ENCODE assay signal across 9 cellular contexts in genomic region chr2:39434233-39434897, GRCh38. TPM values are rescaled to one million over a fixed set of nuclear protein-coding genes. Genes with fewer than 3 reads are reported as not detected.
DNase-seq lines count a peak whose midpoint lies in the region; ATAC-seq and TF ChIP-seq lines count a peak whose summit lies in the region.
"Had no signal": no experiment of that assay in that cellular context is flagged by ENCODE, and none has a peak within 500 bp of the region (broad histone marks: within the 10 kb centered on the region; RNA-seq: fewer than 3 reads in every experiment).

No MANE protein-coding gene starts in this region.

- H3K36me3 ChIP-seq in mammary epithelial cell (ENCODE audit: insufficient read depth, low read length) (no peaks in the 10 kb centered on the region), mesodermal cell (ENCODE audit: control insufficient read depth, insufficient read depth, low read length) (no peaks in the 10 kb centered on the region)

- peaks cover 47% of the 10 kb centered on the region for H3K4me1 ChIP-seq in mammary epithelial cell (ENCODE audit: insufficient read depth, low read length)
- peaks cover 30% of the 10 kb centered on the region for H3K4me1 ChIP-seq in mesodermal cell (ENCODE audit: control insufficient read depth, insufficient read depth, low read length, poor library complexity, severe bottlenecking)

- BruUV-seq in mammary epithelial cell (replicated peaks; lab: Mats Ljungman, UMichigan): no TSS peak

- H3K27ac ChIP-seq in mammary epithelial cell (ENCODE audit: insufficient read depth, low read depth, low read length) (no peak overlapping the region), mesodermal cell (ENCODE audit: low read depth, low read length, severe bottlenecking) (no peak overlapping the region)

- H3K9me3 Mint-ChIP-seq in stimulated activated naive CD8-positive, alpha-beta T cell treated with anti-CD3 and anti-CD28 coated beads, Interleukin-15, Interleukin-2, amounts not matched to agents 100 ng/mL and 50 ng/mL, for 24 hours: no peaks in the 10 kb centered on the region
- H3K9me3 Mint-ChIP-seq in stimulated activated naive CD8-positive, alpha-beta T cell treated with anti-CD3 and anti-CD28 coated beads, Interleukin-15, amount 100 ng/mL, for 72 hours: no peaks in the 10 kb centered on the region
- H3K9me3 Mint-ChIP-seq: activated naive CD8-positive, alpha-beta T cell treated with anti-CD3 and anti-CD28 coated beads, Interleukin-2, amount 10 ng/mL, durations not matched to agents 7 days and 5 days had no signal

- no peaks in the 10 kb centered on the region for H3K36me3 Mint-ChIP-seq in stimulated activated naive CD8-positive, alpha-beta T cell treated with anti-CD3 and anti-CD28 coated beads, Interleukin-15, Interleukin-2, amounts not matched to agents 100 ng/mL and 50 ng/mL, for 24 hours (ENCODE audit: low read depth)

- CTCF ChIA-PET in mammary epithelial cell (lab: Charles Lee; ENCODE audit: low non-redundant PET): no interaction called here

- no peak overlapping the region for H2AFZ ChIP-seq in mammary epithelial cell (ENCODE audit: low read depth, low read length)

- H3K4me3 Mint-ChIP-seq in stimulated activated naive CD8-positive, alpha-beta T cell treated with anti-CD3 and anti-CD28 coated beads, Interleukin-15, Interleukin-2, amounts not matched to agents 100 ng/mL and 50 ng/mL, for 24 hours: peak overlapping the region; percentile 92
- H3K4me3 Mint-ChIP-seq in stimulated activated naive CD8-positive, alpha-beta T cell treated with anti-CD3 and anti-CD28 coated beads, Interleukin-15, amount 100 ng/mL, for 72 hours: no peak overlapping the region

- ATAC-seq in stimulated activated naive CD8-positive, alpha-beta T cell treated with anti-CD3 and anti-CD28 coated beads, Interleukin-15, amount 100 ng/mL, for 72 hours: no peak
- no peak for ATAC-seq in left lobe of liver
- no peak for ATAC-seq in GM18517 (IDR thresholded peaks at IDR 0.05; ENCODE audit: unreplicated experiment)

- intact Hi-C loops in mammary epithelial cell (cut with micrococcal nuclease): no loop called here

- no peak overlapping the region for H3K9ac ChIP-seq in mammary epithelial cell (ENCODE audit: insufficient read depth, low read length)

- no peak overlapping the region for H3K27ac Mint-ChIP-seq in stimulated activated naive CD8-positive, alpha-beta T cell treated with anti-CD3 and anti-CD28 coated beads, Interleukin-15, Interleukin-2, amounts not matched to agents 100 ng/mL and 50 ng/mL, for 24 hours
- H3K27ac Mint-ChIP-seq in stimulated activated naive CD8-positive, alpha-beta T cell treated with anti-CD3 and anti-CD28 coated beads, Interleukin-15, amount 100 ng/mL, for 72 hours: no peak overlapping the region
- H3K27ac Mint-ChIP-seq: activated naive CD8-positive, alpha-beta T cell treated with anti-CD3 and anti-CD28 coated beads, Interleukin-2, amount 10 ng/mL, durations not matched to agents 7 days and 5 days had no signal

- no peak for TF ChIP-seq CTCF in mammary epithelial cell (conservative IDR thresholded peaks at IDR 0.05 in 1 of 2, IDR thresholded peaks at IDR 0.05 in 1 of 2; ENCODE audit: extremely low read depth in 1 of 2, insufficient read depth in 1 of 2, low read depth in 1 of 2, low read length in 2 of 2)

- H3K4me3 ChIP-seq in mammary epithelial cell (replicated peaks in 1 of 3; ENCODE audit: insufficient read depth in 1 of 3, low read depth in 2 of 3, low read length in 3 of 3) (peak overlapping the region in 1 of 3 experiments; percentile 10), mesodermal cell (ENCODE audit: extremely low read depth, insufficient read depth, low read length, poor library complexity, severe bottlenecking) (peak overlapping the region; percentile 75)

- no peaks in the 10 kb centered on the region for H4K20me1 ChIP-seq in mammary epithelial cell (ENCODE audit: insufficient read depth, low read length)

- in situ Hi-C loops in mammary epithelial cell (cut with MboI; ENCODE audit: low sequenced_read_pairs in 2 of 2): loop anchor here in 1 of 2 donors (10.0 kb wide), 1 partner anchor 50 kb away; no protein-coding TSS in a partner anchor

- H3K79me2 ChIP-seq in mammary epithelial cell (ENCODE audit: insufficient read depth, low read length): peaks cover 81% of the 10 kb centered on the region

- H3K9me3 ChIP-seq in mammary epithelial cell (replicated peaks; ENCODE audit: insufficient read depth, low read length) (no peaks in the 10 kb centered on the region), mesodermal cell (ENCODE audit: control insufficient read depth, low read length) (no peaks in the 10 kb centered on the region)

- DNase-seq in stimulated activated naive CD8-positive, alpha-beta T cell treated with anti-CD3 and anti-CD28 coated beads, Interleukin-15, amount 100 ng/mL, for 72 hours: no peak
- DNase-seq in mammary epithelial cell (no peak), NCI-H2227 treated with DMSO at 0.1 percent for 48 hours (lab: John Stamatoyannopoulos, UW) (no peak), left lobe of liver (ENCODE audit: low spot score) (no peak), HCEC 1CT (no peak)
- DNase-seq: activated naive CD8-positive, alpha-beta T cell treated with anti-CD3 and anti-CD28 coated beads, Interleukin-2, amount 10 ng/mL, durations not matched to agents 7 days and 5 days had no signal

- dilution Hi-C loops in mammary epithelial cell (cut with HindIII; ENCODE audit: low sequenced_read_pairs): no loop called here

- no peaks in the 10 kb centered on the region for H3K27me3 ChIP-seq in mammary epithelial cell (ENCODE audit: insufficient read depth, low read length)

- no peaks in the 10 kb centered on the region for H3K27me3 Mint-ChIP-seq in stimulated activated naive CD8-positive, alpha-beta T cell treated with anti-CD3 and anti-CD28 coated beads, Interleukin-15, Interleukin-2, amounts not matched to agents 100 ng/mL and 50 ng/mL, for 24 hours
- no peaks in the 10 kb centered on the region for H3K27me3 Mint-ChIP-seq in stimulated activated naive CD8-positive, alpha-beta T cell treated with anti-CD3 and anti-CD28 coated beads, Interleukin-15, amount 100 ng/mL, for 72 hours
- H3K27me3 Mint-ChIP-seq: activated naive CD8-positive, alpha-beta T cell treated with anti-CD3 and anti-CD28 coated beads, Interleukin-2, amount 10 ng/mL, durations not matched to agents 7 days and 5 days had no signal

- WGBS in mammary epithelial cell (ENCODE audit: low coverage, missing lambda C conversion rate): 100% methylated on average over 1 of the region's 1 CpG
- 83% methylated on average over 1 of the region's 1 CpG; no CpG with 5 or more reads in 1 of the 2 experiments for WGBS in mesodermal cell (ENCODE audit: insufficient coverage in 2 of 2), 2 experiments

- peak overlapping the region; percentile 99 for H3K4me2 ChIP-seq in mammary epithelial cell (ENCODE audit: insufficient read depth, low read depth, low read length)

- peaks cover 69% of the 10 kb centered on the region for H3K4me1 Mint-ChIP-seq in stimulated activated naive CD8-positive, alpha-beta T cell treated with anti-CD3 and anti-CD28 coated beads, Interleukin-15, Interleukin-2, amounts not matched to agents 100 ng/mL and 50 ng/mL, for 24 hours (ENCODE audit: low read depth)
- peaks cover 65% of the 10 kb centered on the region for H3K4me1 Mint-ChIP-seq in stimulated activated naive CD8-positive, alpha-beta T cell treated with anti-CD3 and anti-CD28 coated beads, Interleukin-15, amount 100 ng/mL, for 72 hours

RNA-seq across cellular contexts. Expression of gene MAP4K3, which starts 2.7 kb away (rescaled TPM):
- total RNA-seq in mammary epithelial cell (10 to 100 TPM; 25.7 to 43.3 TPM), left lobe of liver (12.8 TPM)
- polyA plus RNA-seq in mammary epithelial cell: 9.2 TPM
- polyA minus RNA-seq in mammary epithelial cell: 8.3 TPM
- 37.2 TPM for polyA plus RNA-seq in mesodermal cell (2013, experiment 1 of 2)
- polyA plus RNA-seq in mesodermal cell (2013, experiment 2 of 2): 39.7 TPM
